ENCODE assay signal across 13 cellular contexts in genomic region chr4:52863324-52863723, GRCh38. TPM values are rescaled to one million over a fixed set of nuclear protein-coding genes. Genes with fewer than 3 reads are reported as not detected.
DNase-seq lines count a peak whose midpoint lies in the region; ATAC-seq and TF ChIP-seq lines count a peak whose summit lies in the region.
"Had no signal": no experiment of that assay in that cellular context is flagged by ENCODE, and none has a peak within 500 bp of the region (broad histone marks: within the 10 kb centered on the region; RNA-seq: fewer than 3 reads in every experiment).

No MANE protein-coding gene starts in this region.

- H3K27ac Mint-ChIP-seq in activated naive CD8-positive, alpha-beta T cell = no peak overlapping the region
- no peak overlapping the region for H3K27ac Mint-ChIP-seq in activated naive CD8-positive, alpha-beta T cell treated with anti-CD3 and anti-CD28 coated beads, Interleukin-2, amount 50 U/mL, for 24 hours
- peak overlapping the region; percentile 80 for H3K27ac Mint-ChIP-seq in WTC11
- H3K27ac Mint-ChIP-seq in immature natural killer cell = no peak overlapping the region

- no peak for DNase-seq in activated naive CD8-positive, alpha-beta T cell treated with anti-CD3 and anti-CD28 coated beads, Interleukin-2, amount 50 U/mL, for 24 hours
- DNase-seq in WTC11 (ENCODE audit: low spot score) (no peak), immature natural killer cell (no peak), tibial nerve (ENCODE audit: low spot score in 2 of 2) (no peak), ACHN (no peak)
- DNase-seq: activated CD4-positive, alpha-beta T cell treated with anti-CD3 and anti-CD28 coated beads, Interleukin-2, amount 50 U/mL, for 1 hour; AML-193; amniotic stem cell; SIG-M5 had no signal

- 68 to 79% methylated on average over 6 of the region's 6 CpGs for WGBS in tibial nerve, 2 donors

- no peaks in the 10 kb centered on the region for H3K36me3 ChIP-seq in tibial nerve
- H3K36me3 ChIP-seq: HAP-1 had no signal

- no peak for TF ChIP-seq POLR2A in tibial nerve (IDR thresholded peaks at IDR 0.05)

- peaks cover 0 to 5% (median 0%) of the 10 kb centered on the region in 4 donors for H3K9me3 ChIP-seq in tibial nerve
- H3K9me3 ChIP-seq: HAP-1 had no signal

- no peak overlapping the region for H3K27ac ChIP-seq in tibial nerve

- peaks cover 25% of the 10 kb centered on the region for H3K27me3 Mint-ChIP-seq in activated naive CD8-positive, alpha-beta T cell
- peaks cover 34% of the 10 kb centered on the region for H3K27me3 Mint-ChIP-seq in activated naive CD8-positive, alpha-beta T cell treated with anti-CD3 and anti-CD28 coated beads, Interleukin-2, amount 50 U/mL, for 24 hours
- no peaks in the 10 kb centered on the region for H3K27me3 Mint-ChIP-seq in WTC11 (ENCODE audit: low read depth)
- H3K27me3 Mint-ChIP-seq in immature natural killer cell (ENCODE audit: low read depth in 3 of 3) = peaks cover 6 to 29% (median 9%) of the 10 kb centered on the region in 3 donors

- H3K4me1 Mint-ChIP-seq in activated naive CD8-positive, alpha-beta T cell (ENCODE audit: low read depth) = peaks cover 14% of the 10 kb centered on the region
- peaks cover 4% of the 10 kb centered on the region for H3K4me1 Mint-ChIP-seq in activated naive CD8-positive, alpha-beta T cell treated with anti-CD3 and anti-CD28 coated beads, Interleukin-2, amount 50 U/mL, for 24 hours
- H3K4me1 Mint-ChIP-seq in WTC11 (peaks cover 78% of the 10 kb centered on the region), immature natural killer cell (peaks cover 12% of the 10 kb centered on the region in 2 donors)

- H3K4me1 ChIP-seq in tibial nerve = peaks cover 0 to 27% (median 7%) of the 10 kb centered on the region in 4 donors

- no peaks in the 10 kb centered on the region for H3K36me3 Mint-ChIP-seq in activated naive CD8-positive, alpha-beta T cell
- H3K36me3 Mint-ChIP-seq in activated naive CD8-positive, alpha-beta T cell treated with anti-CD3 and anti-CD28 coated beads, Interleukin-2, amount 50 U/mL, for 24 hours (ENCODE audit: low read depth) = no peaks in the 10 kb centered on the region
- peaks cover 56% of the 10 kb centered on the region for H3K36me3 Mint-ChIP-seq in WTC11
- peaks cover 0 to under 1% (median 0%) of the 10 kb centered on the region in 3 donors for H3K36me3 Mint-ChIP-seq in immature natural killer cell

- no peak for TF ChIP-seq CTCF in WTC11 (IDR thresholded peaks at IDR 0.05)
- no peak for TF ChIP-seq CTCF in tibial nerve (IDR thresholded peaks at IDR 0.05)

- CTCF ChIA-PET in WTC11 (lab: Charles Lee) = interaction anchor here (1.1 kb wide), 1 partner anchor 20 kb away, joined by 3 read pairs; no protein-coding TSS in a partner anchor

- H3K4me3 Mint-ChIP-seq in activated naive CD8-positive, alpha-beta T cell = peak overlapping the region; percentile 74
- no peak overlapping the region for H3K4me3 Mint-ChIP-seq in activated naive CD8-positive, alpha-beta T cell treated with anti-CD3 and anti-CD28 coated beads, Interleukin-2, amount 50 U/mL, for 24 hours
- peak overlapping the region; percentile 90 for H3K4me3 Mint-ChIP-seq in WTC11
- peak overlapping the region; percentile 30 to 89 (median 50) for H3K4me3 Mint-ChIP-seq in immature natural killer cell

- in situ Hi-C loops in ACHN (cut with HindIII; ENCODE audit: low pct_ligation_motif_present, low pct_unique_long_range_greater_than_20kb, low sequenced_read_pairs) = no loop called here

- no peak for TF ChIP-seq EP300 in tibial nerve (IDR thresholded peaks at IDR 0.05)

- peaks cover under 1% of the 10 kb centered on the region for H3K9me3 Mint-ChIP-seq in activated naive CD8-positive, alpha-beta T cell (ENCODE audit: low read depth)
- H3K9me3 Mint-ChIP-seq in activated naive CD8-positive, alpha-beta T cell treated with anti-CD3 and anti-CD28 coated beads, Interleukin-2, amount 50 U/mL, for 24 hours = no peaks in the 10 kb centered on the region
- H3K9me3 Mint-ChIP-seq in WTC11 (peaks cover 9% of the 10 kb centered on the region), immature natural killer cell (peaks cover 0 to 4% (median 0%) of the 10 kb centered on the region in 6 donors)

- ATAC-seq in activated naive CD8-positive, alpha-beta T cell treated with anti-CD3 and anti-CD28 coated beads, Interleukin-2, amount 50 U/mL, for 24 hours = no peak
- ATAC-seq in WTC11 = no peak
- no peak for ATAC-seq in GM21423 (IDR thresholded peaks at IDR 0.05; ENCODE audit: unreplicated experiment)
- no peak for ATAC-seq in HG02623 (IDR thresholded peaks at IDR 0.05; ENCODE audit: unreplicated experiment)

- peak overlapping the region in 3 of 4 donors; percentile 67 to 80 (median 75) for H3K4me3 ChIP-seq in tibial nerve

- H3K27me3 ChIP-seq in tibial nerve = peaks cover 0 to 7% of the 10 kb centered on the region in 2 donors

- POLR2A ChIA-PET in WTC11 (lab: Charles Lee) = interaction anchor here (0.8 to 1.8 kb wide), 2 partner anchors 10 to 146 kb away, joined by 3 to 7 read pairs; no protein-coding TSS in a partner anchor

TF ChIP-seq in WTC11, 78 proteins besides CTCF, POLR2A, EP300 and RAD21:
- TF ChIP-seq, protein P1, sequence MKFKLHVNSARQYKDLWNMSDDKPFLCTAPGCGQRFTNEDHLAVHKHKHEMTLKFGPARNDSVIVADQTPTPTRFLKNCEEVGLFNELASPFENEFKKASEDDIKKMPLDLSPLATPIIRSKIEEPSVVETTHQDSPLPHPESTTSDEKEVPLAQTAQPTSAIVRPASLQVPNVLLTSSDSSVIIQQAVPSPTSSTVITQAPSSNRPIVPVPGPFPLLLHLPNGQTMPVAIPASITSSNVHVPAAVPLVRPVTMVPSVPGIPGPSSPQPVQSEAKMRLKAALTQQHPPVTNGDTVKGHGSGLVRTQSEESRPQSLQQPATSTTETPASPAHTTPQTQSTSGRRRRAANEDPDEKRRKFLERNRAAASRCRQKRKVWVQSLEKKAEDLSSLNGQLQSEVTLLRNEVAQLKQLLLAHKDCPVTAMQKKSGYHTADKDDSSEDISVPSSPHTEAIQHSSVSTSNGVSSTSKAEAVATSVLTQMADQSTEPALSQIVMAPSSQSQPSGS (CRISPR knock-in tag; IDR thresholded peaks at IDR 0.05; ENCODE audit: borderline replicate concordance, low read depth) = no peak
- TF ChIP-seq, protein P2, sequence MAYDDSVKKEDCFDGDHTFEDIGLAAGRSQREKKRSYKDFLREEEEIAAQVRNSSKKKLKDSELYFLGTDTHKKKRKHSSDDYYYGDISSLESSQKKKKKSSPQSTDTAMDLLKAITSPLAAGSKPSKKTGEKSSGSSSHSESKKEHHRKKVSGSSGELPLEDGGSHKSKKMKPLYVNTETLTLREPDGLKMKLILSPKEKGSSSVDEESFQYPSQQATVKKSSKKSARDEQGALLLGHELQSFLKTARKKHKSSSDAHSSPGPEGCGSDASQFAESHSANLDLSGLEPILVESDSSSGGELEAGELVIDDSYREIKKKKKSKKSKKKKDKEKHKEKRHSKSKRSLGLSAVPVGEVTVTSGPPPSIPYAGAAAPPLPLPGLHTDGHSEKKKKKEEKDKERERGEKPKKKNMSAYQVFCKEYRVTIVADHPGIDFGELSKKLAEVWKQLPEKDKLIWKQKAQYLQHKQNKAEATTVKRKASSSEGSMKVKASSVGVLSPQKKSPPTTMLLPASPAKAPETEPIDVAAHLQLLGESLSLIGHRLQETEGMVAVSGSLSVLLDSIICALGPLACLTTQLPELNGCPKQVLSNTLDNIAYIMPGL (CRISPR knock-in tag; IDR thresholded peaks at IDR 0.05) = no peak
- TF ChIP-seq ZMAT4 (CRISPR knock-in tag; IDR thresholded peaks at IDR 0.05) (no peak), SOX15 (CRISPR knock-in tag; IDR thresholded peaks at IDR 0.05) (no peak), TEAD1 (CRISPR knock-in tag; IDR thresholded peaks at IDR 0.05) (no peak), MLX (CRISPR knock-in tag; IDR thresholded peaks at IDR 0.05) (no peak), ZNF138 (CRISPR knock-in tag; conservative IDR thresholded peaks at IDR 0.05) (no peak), RELA (CRISPR knock-in tag; IDR thresholded peaks at IDR 0.05; ENCODE audit: borderline replicate concordance) (no peak)
TF ChIP-seq in WTC11: peak in this region for 0.

RNA-seq across cellular contexts. Expression of gene RASL11B, which starts 1.2 kb away (rescaled TPM):
- total RNA-seq in WTC11 (2021) (58.5 to 71.9 TPM (median 69.9 TPM) in 3 replicates), tibial nerve (1 to 10 TPM; 2.4 to 9.2 (median 6.5) TPM)
- under 1 TPM in 1 of 3 donors, not detected in 2; 0.37 TPM for polyA plus RNA-seq in immature natural killer cell
